In genomic region chr6:18269253-18269652, GRCh38 we compare ENCODE assay signal across 1 cellular context.
TF ChIP-seq lines count a peak whose summit lies in the region.

No MANE protein-coding gene starts in this region.

TF ChIP-seq in K562, 482 proteins besides CTCF, POLR2A, EP300 and RAD21 (continues in another document):
- TF ChIP-seq DPF2 (IDR thresholded peaks at IDR 0.05) (peak; percentile 66), ZBTB11 (CRISPR knock-in tag; IDR thresholded peaks at IDR 0.05) (peak in 1 of 3 experiments; percentile 13; a peak in 1 of 6 replicates), ZEB2 (IDR thresholded peaks at IDR 0.05) (peak; percentile 60; the same call in 1 of the 2 replicates), GABPB2 (CRISPR knock-in tag; conservative IDR thresholded peaks at IDR 0.05) (no peak), SLC30A9 (CRISPR knock-in tag; IDR thresholded peaks at IDR 0.05) (no peak), PATZ1 (CRISPR knock-in tag; IDR thresholded peaks at IDR 0.05; ENCODE audit: borderline replicate concordance) (no peak), TEAD1 (CRISPR knock-in tag; IDR thresholded peaks at IDR 0.05) (peak in 1 of 2 experiments; percentile 38; a peak in 1 of 4 replicates), LCOR (CRISPR knock-in tag; IDR thresholded peaks at IDR 0.05) (peak; percentile 44; the same call in 1 of the 2 replicates), MYC (IDR thresholded peaks at IDR 0.05; ENCODE audit: low read depth, low read length) (0 out of 2 replicates have a peak, but pooled peaks have one; percentile 26), MYC (CRISPR knock-in tag; IDR thresholded peaks at IDR 0.05; ENCODE audit: borderline replicate concordance, low read depth) (no peak), GABPA (tag; conservative IDR thresholded peaks at IDR 0.05; ENCODE audit: low read depth) (peak; percentile 70), LEF1 (IDR thresholded peaks at IDR 0.05) (peak; percentile 98), CBX5 (IDR thresholded peaks at IDR 0.05; ENCODE audit: borderline replicate concordance, low read depth) (0 out of 2 replicates have a peak, but pooled peaks have one; percentile 7), EHMT2 (IDR thresholded peaks at IDR 0.05) (peak; percentile 68), PKNOX1 (IDR thresholded peaks at IDR 0.05) (peak; percentile 97), ESRRA (IDR thresholded peaks at IDR 0.05; ENCODE audit: borderline replicate concordance, low read depth) (peak; percentile 82; the same call in 1 of the 2 replicates), RCOR1 (IDR thresholded peaks at IDR 0.05; ENCODE audit: borderline replicate concordance in 1 of 2, low read depth in 2 of 2, low read length in 2 of 2) (peak in 1 of 2 experiments; percentile 70; a peak in 2 of 4 replicates), SMARCA5 (IDR thresholded peaks at IDR 0.05) (no peak), USF2 (CRISPR knock-in tag; IDR thresholded peaks at IDR 0.05) (peak; percentile 57), HMBOX1 (IDR thresholded peaks at IDR 0.05) (peak; percentile 74; the same call in 1 of the 2 replicates), TEAD4 (IDR thresholded peaks at IDR 0.05; ENCODE audit: low read length) (peak; percentile 29; the same call in 1 of the 2 replicates), TEAD4 (CRISPR knock-in tag; IDR thresholded peaks at IDR 0.05; ENCODE audit: borderline replicate concordance) (no peak), RAD51 (IDR thresholded peaks at IDR 0.05; ENCODE audit: borderline replicate concordance, low read depth) (0 out of 2 replicates have a peak, but pooled peaks have one; percentile 27), JUND (IDR thresholded peaks at IDR 0.05; ENCODE audit: borderline replicate concordance, low read depth, low read length) (peak; percentile 39; the same call in 1 of the 2 replicates), JUND (tag; IDR thresholded peaks at IDR 0.05; ENCODE audit: borderline replicate concordance, low read depth, low read length) (peak; percentile 64; the same call in 1 of the 3 replicates), HES1 (IDR thresholded peaks at IDR 0.05; ENCODE audit: low read depth) (peak; percentile 66; the same call in 1 of the 2 replicates), ZNF507 (tag; conservative IDR thresholded peaks at IDR 0.05) (no peak), ZNF77 (CRISPR knock-in tag; IDR thresholded peaks at IDR 0.05) (no peak), TCF7L2 (IDR thresholded peaks at IDR 0.05; ENCODE audit: low read depth, low read length) (peak; percentile 79), ARID1B (IDR thresholded peaks at IDR 0.05) (peak; percentile 28; the same call in 1 of the 2 replicates), RERE (CRISPR knock-in tag; IDR thresholded peaks at IDR 0.05; ENCODE audit: borderline replicate concordance) (no peak), SOX6 (IDR thresholded peaks at IDR 0.05) (peak; percentile 71), PBX2 (CRISPR knock-in tag; IDR thresholded peaks at IDR 0.05; ENCODE audit: low read depth) (peak; percentile 54), PBX2 (tag; conservative IDR thresholded peaks at IDR 0.05; ENCODE audit: low read depth) (peak; percentile 96), FOSL1 (tag; conservative IDR thresholded peaks at IDR 0.05) (peak; percentile 59), USF1 (CRISPR knock-in tag; IDR thresholded peaks at IDR 0.05) (peak; percentile 48; the same call in 1 of the 2 replicates), CTBP1 (IDR thresholded peaks at IDR 0.05; ENCODE audit: borderline replicate concordance) (peak; percentile 65; the same call in 1 of the 2 replicates), CAMTA2 (CRISPR knock-in tag; conservative IDR thresholded peaks at IDR 0.05) (no peak), STAG1 (CRISPR knock-in tag; IDR thresholded peaks at IDR 0.05; ENCODE audit: borderline replicate concordance) (no peak), ERF (CRISPR knock-in tag; IDR thresholded peaks at IDR 0.05) (no peak), MEIS2 (IDR thresholded peaks at IDR 0.05; ENCODE audit: partially characterized antibody) (peak; percentile 99), ETV6 (IDR thresholded peaks at IDR 0.05; ENCODE audit: borderline replicate concordance in 1 of 2, low read depth in 2 of 2, low read length in 1 of 2) (peak in 1 of 2 experiments; percentile 73; a peak in 1 of 4 replicates), ETV6 (CRISPR knock-in tag; IDR thresholded peaks at IDR 0.05; ENCODE audit: borderline replicate concordance) (no peak), ETV1 (tag; conservative IDR thresholded peaks at IDR 0.05; ENCODE audit: low read depth) (peak; percentile 84), TCF7 (IDR thresholded peaks at IDR 0.05; ENCODE audit: borderline replicate concordance) (peak; percentile 98), ZNF24 (IDR thresholded peaks at IDR 0.05) (no peak), ATF7 (IDR thresholded peaks at IDR 0.05) (0 out of 2 replicates have a peak, but pooled peaks have one; percentile 34)
